In genomic region chr1:216200941-216201340, GRCh38 we compare ENCODE assay signal across 35 cellular contexts.
"Had no signal": no experiment of that assay in that cellular context is flagged by ENCODE, and none has a peak within 500 bp of the region (broad histone marks: within the 10 kb centered on the region; RNA-seq: fewer than 3 reads in every experiment).

No MANE protein-coding gene starts in this region.

- DNase-seq: Karpas-422, Kasumi-1, MG63, MM.1S, MV-4-11, NCI-H1048, NCI-H1092, NCI-H1092 treated with DMSO at 0.1 percent for 48 hours, NCI-H1105, NCI-H1105 treated with DMSO at 0.1 percent for 48 hours, NCI-H1417, NCI-H1417 treated with DMSO at 0.1 percent for 48 hours, NCI-H1436, NCI-H1436 treated with DMSO at 0.1 percent for 48 hours, NCI-H146, NCI-H1694, NCI-H1694 treated with DMSO at 0.1 percent for 48 hours, NCI-H187, NCI-H187 treated with DMSO at 0.1 percent for 48 hours, NCI-H1930, NCI-H2029, NCI-H2029 treated with DMSO at 0.1 percent for 48 hours, NCI-H2081 treated with DMSO at 0.1 percent for 48 hours, NCI-H2107, NCI-H2171, NCI-H2171 treated with DMSO at 0.1 percent for 48 hours, NCI-H2227 treated with DMSO at 0.1 percent for 48 hours, NCI-H226, NCI-H345, NCI-H446, NCI-H446 treated with DMSO at 0.1 percent for 48 hours, NCI-H510A, NCI-H510A treated with DMSO at 0.1 percent for 48 hours, NCI-H524, NCI-H524 treated with DMSO at 0.1 percent for 48 hours had no signal

- H3K4me3 ChIP-seq: MG63 had no signal

- H3K36me3 ChIP-seq: MG63 had no signal

- H3K27me3 ChIP-seq: MG63 had no signal

- H3K9me3 ChIP-seq: MG63 had no signal
